In genomic region chr5:22557251-22557650, GRCh38 we compare ENCODE assay signal across 23 cellular contexts.
"Had no signal": no experiment of that assay in that cellular context is flagged by ENCODE, and none has a peak within 500 bp of the region (broad histone marks: within the 10 kb centered on the region; RNA-seq: fewer than 3 reads in every experiment).

No MANE protein-coding gene starts in this region.

- H3K27ac ChIP-seq: coronary artery, dorsolateral prefrontal cortex, esophagus muscularis mucosa, foreskin keratinocyte, gastrocnemius medialis, heart right ventricle, left lung, lower lobe of right lung had no signal

- FAIRE-seq: colon, endothelial cell of umbilical vein, islet of Langerhans, keratinocyte had no signal

- ATAC-seq: foreskin keratinocyte, gastrocnemius medialis, heart right ventricle, left lung, left ventricle myocardium superior, lower lobe of right lung, mucosa of descending colon had no signal

- H3K4me1 ChIP-seq: esophagus muscularis mucosa, gastrocnemius medialis, heart right ventricle, left lung, lower lobe of right lung had no signal

- H3K27me3 ChIP-seq: dorsolateral prefrontal cortex, esophagus muscularis mucosa, foreskin keratinocyte, gastrocnemius medialis, heart right ventricle, left lung had no signal

- H3K9me3 ChIP-seq: esophagus muscularis mucosa, gastrocnemius medialis, left lung, lower lobe of right lung, mucosa of descending colon had no signal

- H3K4me3 ChIP-seq: coronary artery, dorsolateral prefrontal cortex, esophagus muscularis mucosa, gastrocnemius medialis, heart right ventricle, left lung, lower lobe of right lung, mucosa of descending colon had no signal

- DNase-seq: dermis blood vessel endothelial cell; dorsolateral prefrontal cortex; effector CD4-positive, alpha-beta T cell; effector memory CD4-positive, alpha-beta T cell; foreskin keratinocyte; gastrocnemius medialis; glutamatergic neuron; head of caudate nucleus; heart right ventricle; hippocampal formation; left cardiac atrium; left lung; left ventricle myocardium superior; lower lobe of right lung; mesenchymal stem cell; mucosa of descending colon; naive B cell had no signal

- H3K36me3 ChIP-seq: esophagus muscularis mucosa, gastrocnemius medialis, heart right ventricle, left lung, lower lobe of right lung had no signal
